1 cellular context compared by ENCODE assay signal in the genomic region with DNA sequence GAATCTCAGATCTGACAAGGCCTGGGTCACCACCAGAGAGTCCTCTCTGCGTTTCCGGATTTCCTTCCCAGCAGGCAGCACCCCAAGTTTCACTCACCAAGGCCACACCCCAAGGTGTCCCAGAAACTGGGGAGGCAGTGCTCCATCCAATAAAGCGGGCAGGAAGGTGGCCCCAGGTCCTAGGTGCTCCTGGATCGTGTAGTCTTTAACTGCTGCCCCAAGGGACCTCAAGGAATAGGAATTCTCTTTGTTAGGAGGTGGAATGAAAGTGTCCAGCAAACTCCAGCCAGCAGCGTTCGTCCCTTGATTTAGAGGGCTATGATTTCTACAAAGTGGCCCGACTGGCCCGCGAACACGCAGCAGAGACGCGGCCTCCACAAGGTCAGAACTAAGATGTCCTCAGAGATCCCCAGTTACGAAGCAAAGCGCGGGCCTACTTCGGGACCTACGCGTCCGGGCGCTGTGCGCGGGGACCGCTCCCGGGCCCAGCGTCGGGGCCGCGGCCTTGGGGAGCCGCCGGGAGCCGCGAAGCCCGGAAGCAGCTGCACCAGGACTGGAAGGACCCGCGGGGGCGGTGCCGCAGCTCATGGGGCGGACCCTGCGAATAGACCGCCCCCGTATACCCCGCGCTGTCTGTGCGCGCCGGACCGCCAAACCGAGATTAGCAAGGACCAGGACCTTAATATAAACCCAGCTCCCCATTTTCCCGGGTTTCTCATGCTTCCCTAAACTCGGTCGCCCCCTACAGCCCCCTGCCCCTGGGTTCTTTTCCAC.
TF ChIP-seq lines count a peak whose summit lies in the region.

A gene with protein sequence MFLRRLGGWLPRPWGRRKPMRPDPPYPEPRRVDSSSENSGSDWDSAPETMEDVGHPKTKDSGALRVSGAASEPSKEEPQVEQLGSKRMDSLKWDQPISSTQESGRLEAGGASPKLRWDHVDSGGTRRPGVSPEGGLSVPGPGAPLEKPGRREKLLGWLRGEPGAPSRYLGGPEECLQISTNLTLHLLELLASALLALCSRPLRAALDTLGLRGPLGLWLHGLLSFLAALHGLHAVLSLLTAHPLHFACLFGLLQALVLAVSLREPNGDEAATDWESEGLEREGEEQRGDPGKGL (minus strand): TSS at position 555 of the 774 bp plus-strand sequence. CDS start 831 bp downstream, outside the sequence.

TF ChIP-seq in GM12878, 131 proteins besides CTCF, POLR2A, EP300 and RAD21 (continued from another document and continues in another):
- TF ChIP-seq FOS (IDR thresholded peaks at IDR 0.05; ENCODE audit: borderline replicate concordance, extremely low read depth, insufficient read length) (no peak), MEF2B (IDR thresholded peaks at IDR 0.05; ENCODE audit: partially characterized antibody, poor library complexity, severe bottlenecking) (no peak), NRF1 (conservative IDR thresholded peaks at IDR 0.05; ENCODE audit: low read depth, low read length) (no peak), MTA2 (IDR thresholded peaks at IDR 0.05; ENCODE audit: low read depth) (no peak), GATAD2B (conservative IDR thresholded peaks at IDR 0.05; ENCODE audit: low read depth) (peak; percentile 88), NFYA (IDR thresholded peaks at IDR 0.05; ENCODE audit: borderline replicate concordance, low read depth, low read length) (no peak), DPF2 (IDR thresholded peaks at IDR 0.05) (no peak; the same call in 1 of the 2 replicates), ESRRA (IDR thresholded peaks at IDR 0.05; ENCODE audit: low read length) (no peak), TCF12 (IDR thresholded peaks at IDR 0.05; ENCODE audit: low read depth, low read length) (peak; percentile 73), NFXL1 (IDR thresholded peaks at IDR 0.05; ENCODE audit: borderline replicate concordance) (no peak), SP1 (IDR thresholded peaks at IDR 0.05; ENCODE audit: low read depth, low read length) (peak; percentile 14), TAF1 (IDR thresholded peaks at IDR 0.05; ENCODE audit: borderline replicate concordance, low read depth, low read length) (peak; percentile 82; the same call in 1 of the 2 replicates), CHD1 (IDR thresholded peaks at IDR 0.05; ENCODE audit: low read depth, low read length) (no peak), STAT3 (IDR thresholded peaks at IDR 0.05; ENCODE audit: low read depth, low read length) (no peak), IRF4 (IDR thresholded peaks at IDR 0.05; ENCODE audit: low read depth, low read length) (no peak), ZBED1 (IDR thresholded peaks at IDR 0.05; ENCODE audit: borderline replicate concordance) (no peak), TCF7 (IDR thresholded peaks at IDR 0.05; ENCODE audit: borderline replicate concordance) (no peak), YBX1 (IDR thresholded peaks at IDR 0.05) (no peak), SMARCA5 (IDR thresholded peaks at IDR 0.05) (no peak), HCFC1 (IDR thresholded peaks at IDR 0.05; ENCODE audit: low read length) (peak; percentile 27), ZNF274 (IDR thresholded peaks at IDR 0.05; ENCODE audit: insufficient read depth, insufficient read length) (no peak), EGR1 (IDR thresholded peaks at IDR 0.05; ENCODE audit: borderline replicate concordance in 1 of 2, low read depth in 2 of 2, low read length in 2 of 2) (peak in 1 of 2 experiments; percentile 93; a peak in 2 of 3 replicates), NFIC (IDR thresholded peaks at IDR 0.05; ENCODE audit: low read depth, low read length) (peak; percentile 37; the same call in 1 of the 2 replicates), IKZF2 (IDR thresholded peaks at IDR 0.05) (0 out of 4 replicates have a peak, but pooled peaks of 1 of the 2 experiments have one; percentile 14), ZZZ3 (IDR thresholded peaks at IDR 0.05; ENCODE audit: control insufficient read depth, insufficient read length, low read depth) (no peak), WRNIP1 (IDR thresholded peaks at IDR 0.05; ENCODE audit: borderline replicate concordance, low read depth, low read length) (no peak), SPI1 (IDR thresholded peaks at IDR 0.05; ENCODE audit: borderline replicate concordance, insufficient read depth, low read depth, low read length) (0 out of 2 replicates have a peak, but pooled peaks have one; percentile 1), SRF (IDR thresholded peaks at IDR 0.05; ENCODE audit: low read depth in 2 of 2, low read length in 2 of 2) (no peak), RBBP5 (conservative IDR thresholded peaks at IDR 0.05) (no peak), FOXK2 (IDR thresholded peaks at IDR 0.05) (no peak), BRCA1 (IDR thresholded peaks at IDR 0.05; ENCODE audit: low read depth, low read length) (no peak), HDAC2 (IDR thresholded peaks at IDR 0.05) (no peak), KAT2A (conservative IDR thresholded peaks at IDR 0.05; ENCODE audit: control insufficient read depth, low read depth, low read length) (no peak)
- TF ChIP-seq, protein P1, sequence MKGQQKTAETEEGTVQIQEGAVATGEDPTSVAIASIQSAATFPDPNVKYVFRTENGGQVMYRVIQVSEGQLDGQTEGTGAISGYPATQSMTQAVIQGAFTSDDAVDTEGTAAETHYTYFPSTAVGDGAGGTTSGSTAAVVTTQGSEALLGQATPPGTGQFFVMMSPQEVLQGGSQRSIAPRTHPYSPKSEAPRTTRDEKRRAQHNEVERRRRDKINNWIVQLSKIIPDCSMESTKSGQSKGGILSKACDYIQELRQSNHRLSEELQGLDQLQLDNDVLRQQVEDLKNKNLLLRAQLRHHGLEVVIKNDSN (IDR thresholded peaks at IDR 0.05; ENCODE audit: borderline replicate concordance, extremely low read length, insufficient read depth, low read depth, low read length): no peak
- TF ChIP-seq, protein P2, sequence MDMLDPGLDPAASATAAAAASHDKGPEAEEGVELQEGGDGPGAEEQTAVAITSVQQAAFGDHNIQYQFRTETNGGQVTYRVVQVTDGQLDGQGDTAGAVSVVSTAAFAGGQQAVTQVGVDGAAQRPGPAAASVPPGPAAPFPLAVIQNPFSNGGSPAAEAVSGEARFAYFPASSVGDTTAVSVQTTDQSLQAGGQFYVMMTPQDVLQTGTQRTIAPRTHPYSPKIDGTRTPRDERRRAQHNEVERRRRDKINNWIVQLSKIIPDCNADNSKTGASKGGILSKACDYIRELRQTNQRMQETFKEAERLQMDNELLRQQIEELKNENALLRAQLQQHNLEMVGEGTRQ (IDR thresholded peaks at IDR 0.05; ENCODE audit: borderline replicate concordance, low read depth, low read length): no peak
- TF ChIP-seq, protein P3, sequence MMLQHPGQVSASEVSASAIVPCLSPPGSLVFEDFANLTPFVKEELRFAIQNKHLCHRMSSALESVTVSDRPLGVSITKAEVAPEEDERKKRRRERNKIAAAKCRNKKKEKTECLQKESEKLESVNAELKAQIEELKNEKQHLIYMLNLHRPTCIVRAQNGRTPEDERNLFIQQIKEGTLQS (IDR thresholded peaks at IDR 0.05; ENCODE audit: borderline replicate concordance, extremely low read depth, low read depth, low read length): no peak
- TF ChIP-seq, protein P4, sequence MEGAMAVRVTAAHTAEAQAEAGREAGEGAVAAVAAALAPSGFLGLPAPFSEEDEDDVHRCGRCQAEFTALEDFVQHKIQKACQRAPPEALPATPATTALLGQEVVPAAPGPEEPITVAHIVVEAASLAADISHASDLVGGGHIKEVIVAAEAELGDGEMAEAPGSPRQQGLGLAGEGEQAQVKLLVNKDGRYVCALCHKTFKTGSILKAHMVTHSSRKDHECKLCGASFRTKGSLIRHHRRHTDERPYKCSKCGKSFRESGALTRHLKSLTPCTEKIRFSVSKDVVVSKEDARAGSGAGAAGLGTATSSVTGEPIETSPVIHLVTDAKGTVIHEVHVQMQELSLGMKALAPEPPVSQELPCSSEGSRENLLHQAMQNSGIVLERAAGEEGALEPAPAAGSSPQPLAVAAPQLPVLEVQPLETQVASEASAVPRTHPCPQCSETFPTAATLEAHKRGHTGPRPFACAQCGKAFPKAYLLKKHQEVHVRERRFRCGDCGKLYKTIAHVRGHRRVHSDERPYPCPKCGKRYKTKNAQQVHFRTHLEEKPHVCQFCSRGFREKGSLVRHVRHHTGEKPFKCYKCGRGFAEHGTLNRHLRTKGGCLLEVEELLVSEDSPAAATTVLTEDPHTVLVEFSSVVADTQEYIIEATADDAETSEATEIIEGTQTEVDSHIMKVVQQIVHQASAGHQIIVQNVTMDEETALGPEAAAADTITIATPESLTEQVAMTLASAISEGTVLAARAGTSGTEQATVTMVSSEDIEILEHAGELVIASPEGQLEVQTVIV (IDR thresholded peaks at IDR 0.05; ENCODE audit: borderline replicate concordance, partially characterized antibody): no peak
- TF ChIP-seq, protein P5, sequence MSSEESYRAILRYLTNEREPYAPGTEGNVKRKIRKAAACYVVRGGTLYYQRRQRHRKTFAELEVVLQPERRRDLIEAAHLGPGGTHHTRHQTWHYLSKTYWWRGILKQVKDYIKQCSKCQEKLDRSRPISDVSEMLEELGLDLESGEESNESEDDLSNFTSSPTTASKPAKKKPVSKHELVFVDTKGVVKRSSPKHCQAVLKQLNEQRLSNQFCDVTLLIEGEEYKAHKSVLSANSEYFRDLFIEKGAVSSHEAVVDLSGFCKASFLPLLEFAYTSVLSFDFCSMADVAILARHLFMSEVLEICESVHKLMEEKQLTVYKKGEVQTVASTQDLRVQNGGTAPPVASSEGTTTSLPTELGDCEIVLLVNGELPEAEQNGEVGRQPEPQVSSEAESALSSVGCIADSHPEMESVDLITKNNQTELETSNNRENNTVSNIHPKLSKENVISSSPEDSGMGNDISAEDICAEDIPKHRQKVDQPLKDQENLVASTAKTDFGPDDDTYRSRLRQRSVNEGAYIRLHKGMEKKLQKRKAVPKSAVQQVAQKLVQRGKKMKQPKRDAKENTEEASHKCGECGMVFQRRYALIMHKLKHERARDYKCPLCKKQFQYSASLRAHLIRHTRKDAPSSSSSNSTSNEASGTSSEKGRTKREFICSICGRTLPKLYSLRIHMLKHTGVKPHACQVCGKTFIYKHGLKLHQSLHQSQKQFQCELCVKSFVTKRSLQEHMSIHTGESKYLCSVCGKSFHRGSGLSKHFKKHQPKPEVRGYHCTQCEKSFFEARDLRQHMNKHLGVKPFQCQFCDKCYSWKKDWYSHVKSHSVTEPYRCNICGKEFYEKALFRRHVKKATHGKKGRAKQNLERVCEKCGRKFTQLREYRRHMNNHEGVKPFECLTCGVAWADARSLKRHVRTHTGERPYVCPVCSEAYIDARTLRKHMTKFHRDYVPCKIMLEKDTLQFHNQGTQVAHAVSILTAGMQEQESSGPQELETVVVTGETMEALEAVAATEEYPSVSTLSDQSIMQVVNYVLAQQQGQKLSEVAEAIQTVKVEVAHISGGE (CRISPR knock-in tag; IDR thresholded peaks at IDR 0.05): no peak
- TF ChIP-seq, protein P6, sequence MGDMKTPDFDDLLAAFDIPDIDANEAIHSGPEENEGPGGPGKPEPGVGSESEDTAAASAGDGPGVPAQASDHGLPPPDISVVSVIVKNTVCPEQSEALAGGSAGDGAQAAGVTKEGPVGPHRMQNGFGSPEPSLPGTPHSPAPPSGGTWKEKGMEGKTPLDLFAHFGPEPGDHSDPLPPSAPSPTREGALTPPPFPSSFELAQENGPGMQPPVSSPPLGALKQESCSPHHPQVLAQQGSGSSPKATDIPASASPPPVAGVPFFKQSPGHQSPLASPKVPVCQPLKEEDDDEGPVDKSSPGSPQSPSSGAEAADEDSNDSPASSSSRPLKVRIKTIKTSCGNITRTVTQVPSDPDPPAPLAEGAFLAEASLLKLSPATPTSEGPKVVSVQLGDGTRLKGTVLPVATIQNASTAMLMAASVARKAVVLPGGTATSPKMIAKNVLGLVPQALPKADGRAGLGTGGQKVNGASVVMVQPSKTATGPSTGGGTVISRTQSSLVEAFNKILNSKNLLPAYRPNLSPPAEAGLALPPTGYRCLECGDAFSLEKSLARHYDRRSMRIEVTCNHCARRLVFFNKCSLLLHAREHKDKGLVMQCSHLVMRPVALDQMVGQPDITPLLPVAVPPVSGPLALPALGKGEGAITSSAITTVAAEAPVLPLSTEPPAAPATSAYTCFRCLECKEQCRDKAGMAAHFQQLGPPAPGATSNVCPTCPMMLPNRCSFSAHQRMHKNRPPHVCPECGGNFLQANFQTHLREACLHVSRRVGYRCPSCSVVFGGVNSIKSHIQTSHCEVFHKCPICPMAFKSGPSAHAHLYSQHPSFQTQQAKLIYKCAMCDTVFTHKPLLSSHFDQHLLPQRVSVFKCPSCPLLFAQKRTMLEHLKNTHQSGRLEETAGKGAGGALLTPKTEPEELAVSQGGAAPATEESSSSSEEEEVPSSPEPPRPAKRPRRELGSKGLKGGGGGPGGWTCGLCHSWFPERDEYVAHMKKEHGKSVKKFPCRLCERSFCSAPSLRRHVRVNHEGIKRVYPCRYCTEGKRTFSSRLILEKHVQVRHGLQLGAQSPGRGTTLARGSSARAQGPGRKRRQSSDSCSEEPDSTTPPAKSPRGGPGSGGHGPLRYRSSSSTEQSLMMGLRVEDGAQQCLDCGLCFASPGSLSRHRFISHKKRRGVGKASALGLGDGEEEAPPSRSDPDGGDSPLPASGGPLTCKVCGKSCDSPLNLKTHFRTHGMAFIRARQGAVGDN (IDR thresholded peaks at IDR 0.05): peak; percentile 77; the same call in 1 of the 2 replicates
- TF ChIP-seq, protein P7, sequence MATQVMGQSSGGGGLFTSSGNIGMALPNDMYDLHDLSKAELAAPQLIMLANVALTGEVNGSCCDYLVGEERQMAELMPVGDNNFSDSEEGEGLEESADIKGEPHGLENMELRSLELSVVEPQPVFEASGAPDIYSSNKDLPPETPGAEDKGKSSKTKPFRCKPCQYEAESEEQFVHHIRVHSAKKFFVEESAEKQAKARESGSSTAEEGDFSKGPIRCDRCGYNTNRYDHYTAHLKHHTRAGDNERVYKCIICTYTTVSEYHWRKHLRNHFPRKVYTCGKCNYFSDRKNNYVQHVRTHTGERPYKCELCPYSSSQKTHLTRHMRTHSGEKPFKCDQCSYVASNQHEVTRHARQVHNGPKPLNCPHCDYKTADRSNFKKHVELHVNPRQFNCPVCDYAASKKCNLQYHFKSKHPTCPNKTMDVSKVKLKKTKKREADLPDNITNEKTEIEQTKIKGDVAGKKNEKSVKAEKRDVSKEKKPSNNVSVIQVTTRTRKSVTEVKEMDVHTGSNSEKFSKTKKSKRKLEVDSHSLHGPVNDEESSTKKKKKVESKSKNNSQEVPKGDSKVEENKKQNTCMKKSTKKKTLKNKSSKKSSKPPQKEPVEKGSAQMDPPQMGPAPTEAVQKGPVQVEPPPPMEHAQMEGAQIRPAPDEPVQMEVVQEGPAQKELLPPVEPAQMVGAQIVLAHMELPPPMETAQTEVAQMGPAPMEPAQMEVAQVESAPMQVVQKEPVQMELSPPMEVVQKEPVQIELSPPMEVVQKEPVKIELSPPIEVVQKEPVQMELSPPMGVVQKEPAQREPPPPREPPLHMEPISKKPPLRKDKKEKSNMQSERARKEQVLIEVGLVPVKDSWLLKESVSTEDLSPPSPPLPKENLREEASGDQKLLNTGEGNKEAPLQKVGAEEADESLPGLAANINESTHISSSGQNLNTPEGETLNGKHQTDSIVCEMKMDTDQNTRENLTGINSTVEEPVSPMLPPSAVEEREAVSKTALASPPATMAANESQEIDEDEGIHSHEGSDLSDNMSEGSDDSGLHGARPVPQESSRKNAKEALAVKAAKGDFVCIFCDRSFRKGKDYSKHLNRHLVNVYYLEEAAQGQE (IDR thresholded peaks at IDR 0.05; ENCODE audit: low read depth, low read length): 0 out of 2 replicates have a peak, but pooled peaks have one; percentile 34
- TF ChIP-seq, protein P8, sequence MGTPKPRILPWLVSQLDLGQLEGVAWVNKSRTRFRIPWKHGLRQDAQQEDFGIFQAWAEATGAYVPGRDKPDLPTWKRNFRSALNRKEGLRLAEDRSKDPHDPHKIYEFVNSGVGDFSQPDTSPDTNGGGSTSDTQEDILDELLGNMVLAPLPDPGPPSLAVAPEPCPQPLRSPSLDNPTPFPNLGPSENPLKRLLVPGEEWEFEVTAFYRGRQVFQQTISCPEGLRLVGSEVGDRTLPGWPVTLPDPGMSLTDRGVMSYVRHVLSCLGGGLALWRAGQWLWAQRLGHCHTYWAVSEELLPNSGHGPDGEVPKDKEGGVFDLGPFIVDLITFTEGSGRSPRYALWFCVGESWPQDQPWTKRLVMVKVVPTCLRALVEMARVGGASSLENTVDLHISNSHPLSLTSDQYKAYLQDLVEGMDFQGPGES (IDR thresholded peaks at IDR 0.05): no peak
